In the genomic region with DNA sequence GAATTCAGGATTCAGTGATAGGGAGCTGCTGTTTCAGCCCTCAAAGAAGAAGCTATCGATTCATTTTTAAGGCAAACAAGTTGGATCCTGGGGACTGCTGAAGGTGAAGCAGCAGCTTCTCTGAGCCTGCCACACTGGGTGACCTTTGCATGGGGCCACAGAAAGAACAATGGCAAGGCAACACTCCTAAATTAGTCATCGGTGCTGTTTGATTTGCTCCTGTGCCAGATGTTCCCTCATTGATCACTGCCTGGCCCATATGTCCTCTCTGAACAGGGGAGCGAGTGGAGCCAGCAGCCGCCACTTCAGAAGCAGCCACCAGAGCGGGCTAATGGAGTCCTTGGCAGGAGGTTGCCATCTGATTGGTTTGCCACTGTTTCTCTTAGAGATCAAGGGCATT, we compare ENCODE assay signal across 14 cellular contexts.
A peak's percentile ranks its signal among the peaks of the same experiment; 100 is the strongest.
DNase-seq lines count a peak whose midpoint lies in the region; ATAC-seq and TF ChIP-seq lines count a peak whose summit lies in the region.
"Had no signal": no experiment of that assay in that cellular context is flagged by ENCODE, and none has a peak within 500 bp of the region (broad histone marks: within the 10 kb centered on the region; RNA-seq: fewer than 3 reads in every experiment).

No MANE protein-coding gene starts in this region.

- peak overlapping the region in 10 of 11 experiments; percentile 8 to 78 (median 54); a peak in 15 of 22 replicates for H3K4me2 ChIP-seq in BLaER1 treated with 17β-estradiol and CSF1 and Interleukin-3, amounts not matched to agents 10 nM and 100 nM

- H3K4me1 ChIP-seq in BLaER1 treated with 17β-estradiol and CSF1 and Interleukin-3, amounts not matched to agents 10 nM and 100 nM: peaks cover 49 to 89% (median 68%) of the 10 kb centered on the region in 10 experiments
- peaks cover 20 to 80% (median 49%) of the 10 kb centered on the region in 3 donors for H3K4me1 ChIP-seq in esophagus squamous epithelium

- 38 to 54% methylated on average over 1 to 4 of the region's 5 CpGs for WGBS in esophagus squamous epithelium, 2 donors

- DNase-seq in NCI-H1092 treated with DMSO at 0.1 percent for 48 hours (lab: John Stamatoyannopoulos, UW): peak; percentile 99
- DNase-seq in NCI-H524 (lab: John Stamatoyannopoulos, UW): peak; percentile 87 to 95
- DNase-seq in esophagus squamous epithelium (lab: John Stamatoyannopoulos, UW): no peak
- DNase-seq in NCI-H2227 (lab: John Stamatoyannopoulos, UW; ENCODE audit: unreplicated experiment): no peak
- no peak for DNase-seq in effector CD4-positive, alpha-beta T cell
- no peak for DNase-seq in Right ventricle myocardium inferior (ENCODE audit: missing footprints)
- DNase-seq in H4 (ENCODE audit: low spot score): no peak
- DNase-seq: activated naive CD4-positive, alpha-beta T cell; effector memory CD8-positive, alpha-beta T cell; kidney; MM.1S; stimulated activated CD4-positive, alpha-beta T cell treated with anti-CD3 and anti-CD28 coated beads, Interleukin-12 subunit alpha, Interleukin-12 subunit beta, amount 100 ng/mL, for 4 hours; substantia nigra had no signal

- H3K27ac ChIP-seq in BLaER1 treated with 17β-estradiol and CSF1 and Interleukin-3, amounts not matched to agents 10 nM and 100 nM: peak overlapping the region in 5 of 11 experiments; percentile 32 to 65 (median 53); a peak in 7 of 22 replicates
- H3K27ac ChIP-seq in esophagus squamous epithelium: peak overlapping the region; percentile 57 to 86 (median 80)

- 0 out of 22 replicates have a peak overlapping the region, but pooled peaks of 1 of the 11 experiments have one; percentile 29 for H3K9ac ChIP-seq in BLaER1 treated with 17β-estradiol and CSF1 and Interleukin-3, amounts not matched to agents 10 nM and 100 nM

- TF ChIP-seq CTCF in esophagus squamous epithelium (IDR thresholded peaks at IDR 0.05): no peak

- no peak for ATAC-seq in Right ventricle myocardium inferior
- ATAC-seq: effector memory CD8-positive, alpha-beta T cell had no signal

- H4K20me1 ChIP-seq in BLaER1 treated with 17β-estradiol and CSF1 and Interleukin-3, amounts not matched to agents 10 nM and 100 nM: no peaks in the 10 kb centered on the region

- H3K36me3 ChIP-seq in BLaER1 treated with 17β-estradiol and CSF1 and Interleukin-3, amounts not matched to agents 10 nM and 100 nM: no peaks in the 10 kb centered on the region
- no peaks in the 10 kb centered on the region for H3K36me3 ChIP-seq in esophagus squamous epithelium

- no peak overlapping the region for H3K4me3 ChIP-seq in BLaER1 treated with 17β-estradiol and CSF1 and Interleukin-3, amounts not matched to agents 10 nM and 100 nM
- no peak overlapping the region for H3K4me3 ChIP-seq in esophagus squamous epithelium

- TF ChIP-seq POLR2A in esophagus squamous epithelium (IDR thresholded peaks at IDR 0.05): no peak

- intact Hi-C loops in esophagus squamous epithelium (cut with DNase I) (no loop called here), Right ventricle myocardium inferior (cut with DNase I) (loop anchor here (10.0 kb wide), 1 partner anchor 258 kb away; no protein-coding TSS in a partner anchor)

- peaks cover 0 to 25% (median 11%) of the 10 kb centered on the region in 11 experiments; a peak in 10 of 22 replicates for H3K9me3 ChIP-seq in BLaER1 treated with 17β-estradiol and CSF1 and Interleukin-3, amounts not matched to agents 10 nM and 100 nM (replicated peaks in 1 of 11)
- no peaks in the 10 kb centered on the region for H3K9me3 ChIP-seq in esophagus squamous epithelium

- H3K27me3 ChIP-seq in BLaER1 treated with 17β-estradiol and CSF1 and Interleukin-3, amounts not matched to agents 10 nM and 100 nM: no peaks in the 10 kb centered on the region
- no peaks in the 10 kb centered on the region for H3K27me3 ChIP-seq in esophagus squamous epithelium

Comparison
In these comparisons a context has a peak if more than half of its experiments do, and no peak if none do; other contexts are left out.
1. DNase-seq: peak in NCI-H1092 treated with DMSO at 0.1 percent for 48 hours (single experiment) and NCI-H524 (2 of 2); none in esophagus squamous epithelium (single experiment), NCI-H2227 (single experiment), effector CD4-positive, alpha-beta T cell (single experiment), Right ventricle myocardium inferior (single experiment) and H4 (single experiment).